20 cellular contexts compared by ENCODE assay signal in genomic region chr7:106281127-106281526, GRCh38. TPM values are rescaled to one million over a fixed set of nuclear protein-coding genes. Genes with fewer than 3 reads are reported as not detected.
DNase-seq lines count a peak whose midpoint lies in the region; ATAC-seq, FAIRE-seq and TF ChIP-seq lines count a peak whose summit lies in the region.
"Had no signal": no experiment of that assay in that cellular context is flagged by ENCODE, and none has a peak within 500 bp of the region (broad histone marks: within the 10 kb centered on the region; RNA-seq: fewer than 3 reads in every experiment).

No MANE protein-coding gene starts in this region.

- TF ChIP-seq CTCF in CD14-positive monocyte (IDR thresholded peaks at IDR 0.05) (no peak), GM12878 (IDR thresholded peaks at IDR 0.05 in 2 of 3, conservative IDR thresholded peaks at IDR 0.05 in 1 of 3; ENCODE audit: control insufficient read depth in 2 of 3, extremely low read depth in 1 of 3, insufficient read depth in 1 of 3, low read depth in 3 of 3, low read length in 3 of 3) (no peak), esophagus squamous epithelium (IDR thresholded peaks at IDR 0.05) (no peak)

- peaks cover 3% of the 10 kb centered on the region; the same call in 1 of the 2 replicates for H3K4me1 ChIP-seq in GM12878 (ENCODE audit: control insufficient read depth, insufficient read depth, low read length)
- peaks cover 0 to 14% of the 10 kb centered on the region in 2 donors for H3K4me1 ChIP-seq in muscle layer of duodenum (ENCODE audit: control insufficient read depth in 1 of 2, insufficient read depth in 2 of 2, low read length in 2 of 2)
- peaks cover 0 to 72% (median 5%) of the 10 kb centered on the region in 3 donors for H3K4me1 ChIP-seq in esophagus squamous epithelium

- no peak for DNase-seq in CD14-positive monocyte (ENCODE audit: low spot score)
- no peak for DNase-seq in HEK293T (ENCODE audit: extremely low spot score)
- DNase-seq in GM12878 (ENCODE audit: low read depth, low spot score) = no peak
- no peak for DNase-seq in esophagus squamous epithelium (lab: John Stamatoyannopoulos, UW)
- DNase-seq: activated CD4-positive, alpha-beta T cell treated with anti-CD3 and anti-CD28 coated beads, Interleukin-2, amount 50 U/mL, for 48 hours; activated naive CD4-positive, alpha-beta T cell; DMS53; effector CD4-positive, alpha-beta T cell; left cardiac atrium; NCI-H2029 treated with DMSO at 0.1 percent for 48 hours; NCI-H526; sigmoid colon had no signal

- no peak overlapping the region for H3K27ac ChIP-seq in GM12878 (ENCODE audit: control insufficient read depth, insufficient read depth)
- no peak overlapping the region for H3K27ac ChIP-seq in muscle layer of duodenum (ENCODE audit: low read length)
- peak overlapping the region in 2 of 4 donors; percentile 94 to 99 for H3K27ac ChIP-seq in esophagus squamous epithelium
- H3K27ac ChIP-seq: BLaER1, cardiac muscle cell, sigmoid colon, SK-N-MC had no signal

- peak overlapping the region; percentile 82 for H3K4me3 ChIP-seq in GM12878
- peak overlapping the region; percentile 81 to 97 for H3K4me3 ChIP-seq in muscle layer of duodenum (ENCODE audit: low read depth in 1 of 2, low read length in 2 of 2)
- H3K4me3 ChIP-seq in esophagus squamous epithelium = peak overlapping the region in 2 of 4 donors; percentile 70 to 88
- H3K4me3 ChIP-seq: BLaER1, cardiac muscle cell, SK-N-MC had no signal

- no peak overlapping the region for H3K9ac ChIP-seq in GM12878 (ENCODE audit: control insufficient read depth, insufficient read depth, low read length)
- H3K9ac ChIP-seq: BLaER1 had no signal

- peak overlapping the region; percentile 97 for H3K4me3 Mint-ChIP-seq in CD14-positive monocyte

- no peak overlapping the region for H2AFZ ChIP-seq in GM12878 (ENCODE audit: control insufficient read depth, low read depth, low read length)

- FAIRE-seq in GM12878 (lab: Jason Lieb, UNC) = no peak
- FAIRE-seq: TTC549 had no signal

- peaks cover 2 to 16% (median 5%) of the 10 kb centered on the region in 3 donors for H3K27me3 Mint-ChIP-seq in CD14-positive monocyte (ENCODE audit: low read depth in 3 of 3)

- ATAC-seq in GM12878 = no peak
- ATAC-seq in GM18505 (IDR thresholded peaks at IDR 0.05; ENCODE audit: unreplicated experiment) = no peak
- no peak for ATAC-seq in GM21717 (IDR thresholded peaks at IDR 0.05; ENCODE audit: unreplicated experiment)
- ATAC-seq: left cardiac atrium, Panc1 had no signal

- peaks cover 46% of the 10 kb centered on the region for H3K4me1 Mint-ChIP-seq in CD14-positive monocyte

- H3K36me3 Mint-ChIP-seq in CD14-positive monocyte = peaks cover 68 to 70% of the 10 kb centered on the region in 2 donors

- no peaks in the 10 kb centered on the region for H3K27me3 ChIP-seq in GM12878 (replicated peaks in 1 of 2; ENCODE audit: control insufficient read depth in 2 of 2, insufficient read depth in 2 of 2, low read length in 1 of 2)
- no peaks in the 10 kb centered on the region for H3K27me3 ChIP-seq in muscle layer of duodenum (ENCODE audit: low read depth, low read length)
- no peaks in the 10 kb centered on the region for H3K27me3 ChIP-seq in esophagus squamous epithelium
- H3K27me3 ChIP-seq: BLaER1, cardiac muscle cell, sigmoid colon had no signal

- no peaks in the 10 kb centered on the region for H4K20me1 ChIP-seq in GM12878 (ENCODE audit: control insufficient read depth, insufficient read depth)

- H3K27ac Mint-ChIP-seq in CD14-positive monocyte = peak overlapping the region in 2 of 7 donors; percentile 16 to 19

- in situ Hi-C loops in GM12878 (cut with MboI) = loop anchor here (25.0 kb wide), 1 partner anchor 1269 kb away; the partner anchor contains the start of gene KMT2E

- intact Hi-C loops in CD14-positive monocyte (cut with micrococcal nuclease) = loop anchor here (5.0 to 10.0 kb wide), 2 partner anchors 86 to 174 kb away; no protein-coding TSS in a partner anchor
- intact Hi-C loops in GM12878 (cut with micrococcal nuclease; ENCODE audit: unreplicated experiment) = loop anchor here (5.0 to 10.0 kb wide), 2 partner anchors 181 to 1266 kb away; partner anchors contain the start of gene KMT2E
- intact Hi-C loops in esophagus squamous epithelium (cut with DNase I) = loop anchor here (10.0 kb wide), 1 partner anchor 144 kb away; no protein-coding TSS in a partner anchor

- H3K9me3 Mint-ChIP-seq in CD14-positive monocyte = peaks cover 0 to 5% (median 2%) of the 10 kb centered on the region in 7 donors

- no peak for TF ChIP-seq RAD21 in GM12878 (IDR thresholded peaks at IDR 0.05; ENCODE audit: insufficient read depth, low read depth, low read length)

- POLR2A ChIA-PET in HEK293T (lab: Yijun Ruan, JAX) (no interaction called here), GM12878 (lab: Charles Lee) (interaction anchor here (0.8 to 1.8 kb wide), 9 partner anchors 9 to 170 kb away, joined by 3 to 16 read pairs (median 4); partner anchors contain the start of gene SYPL1)

- BruUV-seq in GM12878 (replicated peaks; lab: Mats Ljungman, UMichigan) = no TSS peak

- CTCF ChIA-PET in HEK293T (lab: Yijun Ruan, JAX) (interaction anchor here (0.6 kb wide), 1 partner anchor 40 kb away, joined by 3 read pairs; no protein-coding TSS in a partner anchor), GM12878 (lab: Yijun Ruan, JAX) (interaction anchor here (0.7 to 1.9 kb wide), 10 partner anchors 9 to 184 kb away, joined by 3 to 16 read pairs (median 4); no protein-coding TSS in a partner anchor)

- no peak for TF ChIP-seq EP300 in GM12878 (IDR thresholded peaks at IDR 0.05; ENCODE audit: borderline replicate concordance in 1 of 2, control insufficient read depth in 1 of 2, low read depth in 2 of 2, low read length in 2 of 2)

- SMC1A ChIA-PET in GM12878 (lab: Charles Lee; ENCODE audit: uncharacterized antibody, unreplicated experiment) = interaction anchor here (0.7 to 5.7 kb wide), 15 partner anchors 9 to 439 kb away, joined by 3 to 52 read pairs (median 5); no protein-coding TSS in a partner anchor

- RAD21 ChIA-PET in GM12878 (lab: Charles Lee; ENCODE audit: unreplicated experiment) = interaction anchor here (0.9 to 2.6 kb wide), 12 partner anchors 8 to 183 kb away, joined by 3 to 20 read pairs (median 7); no protein-coding TSS in a partner anchor

- H3K36me3 ChIP-seq in GM12878 (ENCODE audit: control insufficient read depth in 2 of 2, insufficient read depth in 2 of 2, low read length in 1 of 2) (peaks cover 0 to 2% of the 10 kb centered on the region in 2 experiments; a peak in 1 of 4 replicates), muscle layer of duodenum (ENCODE audit: control insufficient read depth in 1 of 2, insufficient read depth in 2 of 2, low read length in 2 of 2) (peaks cover 4 to 9% of the 10 kb centered on the region in 2 donors), esophagus squamous epithelium (peaks cover 0 to 13% (median under 1%) of the 10 kb centered on the region in 3 donors)
- H3K36me3 ChIP-seq: cardiac muscle cell had no signal

- no peak for TF ChIP-seq POLR2A in GM12878 (IDR thresholded peaks at IDR 0.05; ENCODE audit: low read depth, low read length)
- no peak for TF ChIP-seq POLR2A in GM18505 (IDR thresholded peaks at IDR 0.05; ENCODE audit: borderline replicate concordance, extremely low read depth, insufficient read depth, insufficient read length)
- no peak for TF ChIP-seq POLR2A in esophagus squamous epithelium (IDR thresholded peaks at IDR 0.05)

- no peaks in the 10 kb centered on the region for H3K9me3 ChIP-seq in GM12878 (replicated peaks; ENCODE audit: control insufficient read depth, insufficient read depth, low read length)
- no peaks in the 10 kb centered on the region for H3K9me3 ChIP-seq in muscle layer of duodenum (ENCODE audit: control insufficient read depth in 1 of 2, low read length in 2 of 2)
- no peaks in the 10 kb centered on the region for H3K9me3 ChIP-seq in esophagus squamous epithelium
- H3K9me3 ChIP-seq: BLaER1, sigmoid colon had no signal

- peaks cover 87% of the 10 kb centered on the region for H3K79me2 ChIP-seq in GM12878 (ENCODE audit: control insufficient read depth, insufficient read depth, low read length)

- H3K4me2 ChIP-seq in GM12878 (ENCODE audit: control insufficient read depth, insufficient read depth) = peak overlapping the region; percentile 78
- H3K4me2 ChIP-seq: BLaER1 had no signal

TF ChIP-seq in HEK293T, 16 proteins besides CTCF, POLR2A, EP300 and RAD21 (continues in another document):
- TF ChIP-seq CTBP1 (IDR thresholded peaks at IDR 0.05; ENCODE audit: borderline replicate concordance) = no peak

TF ChIP-seq in GM12878, 131 proteins besides CTCF, POLR2A, EP300 and RAD21 (continues in another document):
- TF ChIP-seq HSF1 (IDR thresholded peaks at IDR 0.05; ENCODE audit: low read depth, low read length) (peak; percentile 54; the same call in 1 of the 2 replicates), RAD51 (IDR thresholded peaks at IDR 0.05) (peak; percentile 86)

RNA-seq across cellular contexts. Expression of gene NAMPT, which starts 3.7 kb away (rescaled TPM):
- polyA plus RNA-seq in CD14-positive monocyte = 100 to 1,000 TPM in 1 of 2 donors, 10 to 100 TPM in 1; 71.3 to 133 TPM
- 297 and 310 TPM in 2 replicates for total RNA-seq in GM12878 (2013; cell fraction: nucleolus; rRNA removed)
- total RNA-seq in GM12878 (2014; rRNA removed) = 70.4 and 89.2 TPM in 2 replicates
- total RNA-seq in GM12878 (2014; rRNA removed; fragmentation: Illumina TruSeq; extraction: Trizol) = 112 and 115 TPM in 2 replicates
- 97.0 and 102 TPM in 2 replicates for total RNA-seq in GM12878 (2021)
- 32.0 TPM for polyA plus RNA-seq in GM12878 (2011; ENCODE audit: low read depth)
- polyA plus RNA-seq in GM12878 (2011; rRNA removed) = 173 and 276 TPM in 2 replicates
- polyA plus RNA-seq in GM12878 (2011; cell fraction: cytosol; rRNA removed) = 44.5 and 59.5 TPM in 2 replicates
- polyA plus RNA-seq in GM12878 (2011; cell fraction: nucleus; rRNA removed) = 67.0 and 82.7 TPM in 2 replicates
- 61.5 and 107 TPM in 2 replicates for polyA plus RNA-seq in GM12878 (2012)
- polyA plus RNA-seq in GM12878 (2014; fragmentation: Illumina TruSeq; extraction: Trizol) = 96.3 and 122 TPM in 2 replicates
- 10 to 100 TPM; 28.3 to 29.9 TPM for polyA plus RNA-seq in GM12878 (2014; fragmentation: Nextera tagmentation; extraction: Ambion mirVana)
- polyA plus RNA-seq in GM12878 (2014; rRNA removed) = 43.6 and 60.3 TPM in 2 replicates
- 10 to 100 TPM; 67.5 to 79.6 TPM for polyA plus RNA-seq in GM12878 (2016; fragmentation: Nextera tagmentation; extraction: Ambion mirVana)
- polyA minus RNA-seq in GM12878 (2011; rRNA and poly(A)+ RNA removed) = 113 and 151 TPM in 2 replicates
- polyA minus RNA-seq in GM12878 (2011; cell fraction: cytosol; rRNA and poly(A)+ RNA removed) = 137 and 168 TPM in 2 replicates
- 153 and 201 TPM in 2 replicates for polyA minus RNA-seq in GM12878 (2011; cell fraction: nucleus; rRNA and poly(A)+ RNA removed)
- total RNA-seq in esophagus squamous epithelium = 100 to 1,000 TPM; 274 to 823 (median 604) TPM
